In the genomic region with DNA sequence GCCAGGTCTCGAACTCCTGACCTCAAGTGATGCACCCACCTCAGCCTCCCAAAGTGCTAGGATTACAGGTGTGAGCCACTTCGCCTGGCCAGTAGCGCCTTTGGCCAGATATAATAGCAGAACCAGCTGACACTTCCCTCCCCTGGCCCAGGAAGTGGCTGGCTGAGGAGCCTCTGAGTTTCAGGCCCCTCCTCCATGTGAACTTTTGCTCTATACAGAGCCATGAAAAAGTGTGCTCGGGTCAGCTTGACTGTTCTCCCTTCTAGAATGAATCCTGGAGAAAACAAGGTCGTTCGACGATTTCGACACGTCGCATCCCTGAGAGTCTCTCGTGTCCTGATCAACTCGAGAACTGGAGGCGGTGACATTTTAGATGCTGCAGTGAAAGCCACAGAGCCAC, we compare ENCODE assay signal across 1 cellular context.
TF ChIP-seq lines count a peak whose summit lies in the region.

No MANE protein-coding gene starts in this region.

TF ChIP-seq in HepG2, 621 proteins besides CTCF, POLR2A, EP300 and RAD21:
- TF ChIP-seq TBX2 (CRISPR knock-in tag; IDR thresholded peaks at IDR 0.05; ENCODE audit: borderline replicate concordance) (0 out of 2 replicates have a peak, but pooled peaks have one; percentile 17), MED8 (CRISPR knock-in tag; IDR thresholded peaks at IDR 0.05; ENCODE audit: insufficient replicate concordance) (no peak), ZNF761 (CRISPR knock-in tag; conservative IDR thresholded peaks at IDR 0.05) (0 out of 2 replicates have a peak, but pooled peaks have one; percentile 1), SPEN (CRISPR knock-in tag; IDR thresholded peaks at IDR 0.05; ENCODE audit: low read depth) (peak; percentile 8; the same call in 1 of the 2 replicates)
